ENCODE assay signal across 19 cellular contexts in the genomic region with DNA sequence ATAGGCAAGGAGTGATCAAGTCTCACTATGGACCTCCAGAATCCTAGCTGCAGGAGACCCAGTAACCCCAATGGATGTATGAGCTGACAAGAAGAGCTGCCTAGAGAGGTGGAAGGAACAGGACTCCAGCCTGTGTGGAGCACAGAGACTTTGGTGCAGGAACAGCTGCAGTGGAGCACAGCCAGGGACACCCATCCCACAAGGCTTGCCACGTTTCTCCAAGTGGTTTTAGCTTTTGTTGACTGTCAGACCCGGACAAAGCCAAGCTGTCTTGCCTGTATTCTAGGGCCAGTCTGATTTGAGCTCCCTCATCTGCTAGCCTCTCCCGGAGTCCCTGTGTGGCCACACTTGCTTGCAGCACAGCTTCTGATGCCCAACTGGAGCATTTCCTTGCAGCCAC.
"Had no signal": no experiment of that assay in that cellular context is flagged by ENCODE, and none has a peak within 500 bp of the region (broad histone marks: within the 10 kb centered on the region; RNA-seq: fewer than 3 reads in every experiment).

No MANE protein-coding gene starts in this region.

- ATAC-seq: foreskin keratinocyte, gastroesophageal sphincter, left cardiac atrium, left lung, mucosa of descending colon had no signal

- H3K27me3 ChIP-seq: dorsolateral prefrontal cortex, esophagus muscularis mucosa, foreskin keratinocyte, gastroesophageal sphincter, heart left ventricle, hepatocyte, left lung had no signal

- H3K79me2 ChIP-seq: hepatocyte had no signal

- H3K4me1 ChIP-seq: esophagus muscularis mucosa, foreskin keratinocyte, gastroesophageal sphincter, heart left ventricle, left lung, lower lobe of right lung had no signal

- H3K36me3 ChIP-seq: esophagus muscularis mucosa, gastroesophageal sphincter, heart left ventricle, left lung, lower lobe of right lung had no signal

- FAIRE-seq: colon, endothelial cell of umbilical vein, islet of Langerhans, keratinocyte had no signal

- H3K9me3 ChIP-seq: esophagus muscularis mucosa, gastroesophageal sphincter, left lung, lower lobe of right lung had no signal

- H2AFZ ChIP-seq: hepatocyte had no signal

- H3K27ac ChIP-seq: coronary artery, dorsolateral prefrontal cortex, esophagus muscularis mucosa, foreskin keratinocyte, gastroesophageal sphincter, heart left ventricle, hepatocyte, left lung, lower lobe of right lung had no signal

- H3K4me2 ChIP-seq: hepatocyte had no signal

- DNase-seq: dermis blood vessel endothelial cell; dorsolateral prefrontal cortex; effector CD4-positive, alpha-beta T cell; effector memory CD4-positive, alpha-beta T cell; foreskin keratinocyte; left cardiac atrium; left lung; lower lobe of right lung; mesenchymal stem cell had no signal

- H3K4me3 ChIP-seq: coronary artery, dorsolateral prefrontal cortex, esophagus muscularis mucosa, gastroesophageal sphincter, heart left ventricle, hepatocyte, left lung, lower lobe of right lung, mucosa of descending colon had no signal
